28 cellular contexts compared by ENCODE assay signal in genomic region chr6:89604662-89605061, GRCh38.
"Had no signal": no experiment of that assay in that cellular context is flagged by ENCODE, and none has a peak within 500 bp of the region (broad histone marks: within the 10 kb centered on the region; RNA-seq: fewer than 3 reads in every experiment).

No MANE protein-coding gene starts in this region.

- H3K27me3 ChIP-seq: right atrium auricular region, stomach, thyroid gland, upper lobe of left lung had no signal

- H3K27me3 Mint-ChIP-seq: activated CD4-positive, alpha-beta memory T cell treated with anti-CD3 and anti-CD28 coated beads for 36 hours; activated CD4-positive, alpha-beta T cell treated with anti-CD3 and anti-CD28 coated beads, Interleukin-2, amount 10 ng/mL, durations not matched to agents 24 days and 14 days; naive B cell; stimulated activated memory B cell treated with anti-CD40 and anti-IgM and Interleukin-4, amounts not matched to agents 10 μg/mL and 1 μg/mL and 100 μg/mL, for 72 hours had no signal

- H3K4me3 ChIP-seq: left ventricle myocardium inferior, lung, right atrium auricular region, smooth muscle cell, stomach, thyroid gland, upper lobe of left lung had no signal

- DNase-seq: activated CD4-positive, alpha-beta memory T cell treated with anti-CD3 and anti-CD28 coated beads for 36 hours; activated CD4-positive, alpha-beta T cell treated with anti-CD3 and anti-CD28 coated beads, Interleukin-2, amount 10 ng/mL, durations not matched to agents 24 days and 14 days; activated CD4-positive, CD25-positive, alpha-beta regulatory T cell treated with anti-CD3 and anti-CD28 coated beads, Interleukin-2, amount 50 U/mL, for 72 hours; activated CD8-positive, alpha-beta memory T cell treated with anti-CD3 and anti-CD28 coated beads, Interleukin-2, amount 50 U/mL, for 4 hours; activated gamma-delta T cell treated with Interleukin-2 at 50 U/mL for 16 hours; activated naive CD4-positive, alpha-beta T cell treated with anti-CD3 and anti-CD28 coated beads, Interleukin-2, amount 50 U/mL, for 16 hours; activated T-cell treated with anti-CD3 and anti-CD28 coated beads, Interleukin-2, amount 50 U/mL, for 1 hour; amniotic stem cell; central memory CD4-positive, alpha-beta T cell; foreskin fibroblast; head of caudate nucleus; hypothalamus; left ventricle myocardium inferior; naive B cell; occipital lobe; stimulated activated CD4-positive, alpha-beta T cell treated with anti-CD3 and anti-CD28 coated beads, Interleukin-1b, Interleukin-23, amount 100 ng/mL, for 48 hours; stimulated activated CD4-positive, alpha-beta T cell treated with anti-CD3 and anti-CD28 coated beads, Interleukin-4, amount 100 ng/mL, for 4 hours; stimulated activated CD8-positive, alpha-beta memory T cell treated with anti-CD3 and anti-CD28 coated beads, Interleukin-4, amount 100 ng/mL, for 48 hours; stomach; T-helper 9 cell; thyroid gland; upper lobe of left lung had no signal

- H3K27ac ChIP-seq: left ventricle myocardium inferior, parathyroid adenoma, right atrium auricular region, stomach, thyroid gland, upper lobe of left lung had no signal

- H3K9me3 Mint-ChIP-seq: activated CD4-positive, alpha-beta memory T cell treated with anti-CD3 and anti-CD28 coated beads for 36 hours; activated CD4-positive, alpha-beta T cell treated with anti-CD3 and anti-CD28 coated beads, Interleukin-2, amount 10 ng/mL, durations not matched to agents 24 days and 14 days; activated T-helper 1 cell treated with anti-CD3 and anti-CD28 coated beads, Interleukin-12 subunit alpha, Interleukin-12 subunit beta, Interleukin-2, Interleukin-4 antibody, amounts not matched to agents 30 ng/mL and 10 ng/mL and 1 ng/mL, durations not matched to agents 14 hours and 24 hours and 36 hours; naive B cell; stimulated activated memory B cell treated with anti-CD40 and anti-IgM and Interleukin-4, amounts not matched to agents 10 μg/mL and 1 μg/mL and 100 μg/mL, for 72 hours had no signal

- H3K4me1 ChIP-seq: parathyroid adenoma, stomach, thyroid gland, upper lobe of left lung had no signal

- H3K36me3 ChIP-seq: right atrium auricular region, thyroid gland, upper lobe of left lung had no signal

- H3K4me1 Mint-ChIP-seq: naive B cell; stimulated activated memory B cell treated with anti-CD40 and anti-IgM and Interleukin-4, amounts not matched to agents 10 μg/mL and 1 μg/mL and 100 μg/mL, for 72 hours had no signal

- H3K4me3 Mint-ChIP-seq: activated CD4-positive, alpha-beta memory T cell treated with anti-CD3 and anti-CD28 coated beads for 36 hours; activated CD4-positive, alpha-beta T cell treated with anti-CD3 and anti-CD28 coated beads, Interleukin-2, amount 10 ng/mL, durations not matched to agents 24 days and 14 days; activated T-helper 1 cell treated with anti-CD3 and anti-CD28 coated beads, Interleukin-12 subunit alpha, Interleukin-12 subunit beta, Interleukin-2, Interleukin-4 antibody, amounts not matched to agents 30 ng/mL and 10 ng/mL and 1 ng/mL, durations not matched to agents 14 hours and 24 hours and 36 hours; naive B cell; stimulated activated memory B cell treated with anti-CD40 and anti-IgM and Interleukin-4, amounts not matched to agents 10 μg/mL and 1 μg/mL and 100 μg/mL, for 72 hours had no signal

- H3K27ac Mint-ChIP-seq: activated CD4-positive, alpha-beta memory T cell treated with anti-CD3 and anti-CD28 coated beads for 36 hours; activated CD4-positive, alpha-beta T cell treated with anti-CD3 and anti-CD28 coated beads, Interleukin-2, amount 10 ng/mL, durations not matched to agents 24 days and 14 days; activated T-helper 1 cell treated with anti-CD3 and anti-CD28 coated beads, Interleukin-12 subunit alpha, Interleukin-12 subunit beta, Interleukin-2, Interleukin-4 antibody, amounts not matched to agents 30 ng/mL and 10 ng/mL and 1 ng/mL, durations not matched to agents 14 hours and 24 hours and 36 hours; stimulated activated memory B cell treated with anti-CD40 and anti-IgM and Interleukin-4, amounts not matched to agents 10 μg/mL and 1 μg/mL and 100 μg/mL, for 72 hours had no signal

- H3K9me3 ChIP-seq: left ventricle myocardium inferior, right atrium auricular region, stomach, thyroid gland, upper lobe of left lung had no signal

- H3K36me3 Mint-ChIP-seq: activated CD4-positive, alpha-beta memory T cell treated with anti-CD3 and anti-CD28 coated beads for 36 hours; naive B cell; stimulated activated memory B cell treated with anti-CD40 and anti-IgM and Interleukin-4, amounts not matched to agents 10 μg/mL and 1 μg/mL and 100 μg/mL, for 72 hours had no signal
